ENCODE assay signal across 20 cellular contexts in the genomic region with DNA sequence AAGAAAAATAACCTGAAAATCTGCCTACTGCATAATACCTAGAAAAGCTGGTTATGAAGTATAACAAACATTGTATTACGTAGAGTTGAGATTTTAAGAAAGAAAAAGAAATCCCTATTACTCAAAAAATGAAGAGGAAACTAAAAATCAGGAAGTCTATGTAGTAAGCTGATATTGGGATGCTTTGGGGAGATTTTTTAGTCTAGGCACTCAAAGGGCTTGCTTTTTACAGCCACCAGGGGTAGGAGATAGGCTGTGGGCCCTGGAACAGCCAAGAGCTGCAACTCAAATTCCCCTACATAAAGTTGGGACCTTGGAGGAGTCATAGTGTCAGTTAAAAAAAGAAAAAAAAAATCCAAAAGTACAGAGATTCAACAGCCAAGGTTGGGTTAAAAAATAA.
"Had no signal": no experiment of that assay in that cellular context is flagged by ENCODE, and none has a peak within 500 bp of the region (broad histone marks: within the 10 kb centered on the region; RNA-seq: fewer than 3 reads in every experiment).

No MANE protein-coding gene starts in this region.

- H3K4me3 Mint-ChIP-seq: activated T-helper 1 cell treated with anti-CD3 and anti-CD28 coated beads, Interleukin-12 subunit alpha, Interleukin-12 subunit beta, Interleukin-2, Interleukin-4 antibody, amounts not matched to agents 30 ng/mL and 10 ng/mL and 1 ng/mL, durations not matched to agents 14 hours and 24 hours and 36 hours; effector memory CD8-positive, alpha-beta T cell; memory B cell; naive thymus-derived CD4-positive, alpha-beta T cell; stimulated activated naive B cell treated with anti-CD40 and anti-IgM and Interleukin-4, amounts not matched to agents 10 μg/mL and 1 μg/mL and 100 μg/mL, for 72 hours; T-helper 1 cell treated with Interleukin-12 subunit alpha and Interleukin-12 subunit beta and Interleukin-4 antibody, amounts not matched to agents 30 μg/mL and 1 μg/mL, for 36 hours had no signal

- H3K27ac ChIP-seq: neutrophil, pancreas, spleen had no signal

- H3K36me3 Mint-ChIP-seq: activated naive CD4-positive, alpha-beta T cell treated with anti-CD3 and anti-CD28 coated beads, Interleukin-2, amount 50 U/mL, for 72 hours had no signal

- H3K9me3 Mint-ChIP-seq: activated naive CD4-positive, alpha-beta T cell treated with anti-CD3 and anti-CD28 coated beads, Interleukin-2, amount 50 U/mL, for 72 hours; activated T-helper 1 cell treated with anti-CD3 and anti-CD28 coated beads, Interleukin-12 subunit alpha, Interleukin-12 subunit beta, Interleukin-2, Interleukin-4 antibody, amounts not matched to agents 30 ng/mL and 10 ng/mL and 1 ng/mL, durations not matched to agents 14 hours and 24 hours and 36 hours; effector memory CD8-positive, alpha-beta T cell; memory B cell; naive thymus-derived CD4-positive, alpha-beta T cell; stimulated activated naive B cell treated with anti-CD40 and anti-IgM and Interleukin-4, amounts not matched to agents 10 μg/mL and 1 μg/mL and 100 μg/mL, for 72 hours; T-helper 1 cell treated with Interleukin-12 subunit alpha and Interleukin-12 subunit beta and Interleukin-4 antibody, amounts not matched to agents 30 μg/mL and 1 μg/mL, for 36 hours had no signal

- H3K4me1 ChIP-seq: pancreas had no signal

- H3K27ac Mint-ChIP-seq: activated naive CD4-positive, alpha-beta T cell treated with anti-CD3 and anti-CD28 coated beads, Interleukin-2, amount 50 U/mL, for 72 hours; activated T-helper 1 cell treated with anti-CD3 and anti-CD28 coated beads, Interleukin-12 subunit alpha, Interleukin-12 subunit beta, Interleukin-2, Interleukin-4 antibody, amounts not matched to agents 30 ng/mL and 10 ng/mL and 1 ng/mL, durations not matched to agents 14 hours and 24 hours and 36 hours; effector memory CD8-positive, alpha-beta T cell; memory B cell; naive thymus-derived CD4-positive, alpha-beta T cell; stimulated activated naive B cell treated with anti-CD40 and anti-IgM and Interleukin-4, amounts not matched to agents 10 μg/mL and 1 μg/mL and 100 μg/mL, for 72 hours; T-helper 1 cell treated with Interleukin-12 subunit alpha and Interleukin-12 subunit beta and Interleukin-4 antibody, amounts not matched to agents 30 μg/mL and 1 μg/mL, for 36 hours had no signal

- H3K27me3 Mint-ChIP-seq: effector memory CD8-positive, alpha-beta T cell; memory B cell; naive thymus-derived CD4-positive, alpha-beta T cell; stimulated activated naive B cell treated with anti-CD40 and anti-IgM and Interleukin-4, amounts not matched to agents 10 μg/mL and 1 μg/mL and 100 μg/mL, for 72 hours had no signal

- DNase-seq: activated CD4-positive, alpha-beta T cell treated with anti-CD3 and anti-CD28 coated beads for 1 hour; activated gamma-delta T cell treated with Interleukin-2 at 50 U/mL for 16 hours; adrenal gland; caudate nucleus; effector memory CD8-positive, alpha-beta T cell; foreskin fibroblast; glutamatergic neuron; hypothalamus; mucosa of descending colon; naive thymus-derived CD4-positive, alpha-beta T cell; pancreas; spleen; stimulated activated naive B cell treated with anti-CD40 and anti-IgM and Interleukin-4, amounts not matched to agents 10 μg/mL and 1 μg/mL and 100 μg/mL, for 72 hours had no signal

- H3K36me3 ChIP-seq: adrenal gland, pancreas had no signal

- H3K27me3 ChIP-seq: adrenal gland, neutrophil, pancreas, spleen had no signal

- H3K4me3 ChIP-seq: adrenal gland, mucosa of descending colon, pancreas, spleen had no signal

- H3K9me3 ChIP-seq: adrenal gland, mucosa of descending colon, neutrophil, pancreas, spleen had no signal

- ATAC-seq: activated naive CD4-positive, alpha-beta T cell treated with anti-CD3 and anti-CD28 coated beads, Interleukin-2, amount 50 U/mL, for 72 hours; effector memory CD8-positive, alpha-beta T cell; left lobe of liver; mucosa of descending colon; naive thymus-derived CD4-positive, alpha-beta T cell; pancreas; sciatic nerve; stimulated activated naive B cell treated with anti-CD40 and anti-IgM and Interleukin-4, amounts not matched to agents 10 μg/mL and 1 μg/mL and 100 μg/mL, for 72 hours had no signal
